8 cellular contexts compared by ENCODE assay signal in genomic region chr9:83596899-83597504, GRCh38. TPM values are rescaled to one million over a fixed set of nuclear protein-coding genes. Genes with fewer than 3 reads are reported as not detected.
DNase-seq lines count a peak whose midpoint lies in the region; ATAC-seq and TF ChIP-seq lines count a peak whose summit lies in the region.

No MANE protein-coding gene starts in this region.

- no peaks in the 10 kb centered on the region for H3K79me2 ChIP-seq in mammary epithelial cell (ENCODE audit: insufficient read depth, low read length)

- no peak overlapping the region for H3K9ac ChIP-seq in mammary epithelial cell (ENCODE audit: insufficient read depth, low read length)

- dilution Hi-C loops in mammary epithelial cell (cut with HindIII; ENCODE audit: low sequenced_read_pairs) = no loop called here

- H2AFZ ChIP-seq in mammary epithelial cell (ENCODE audit: low read depth, low read length) = no peak overlapping the region

- in situ Hi-C loops in SK-MEL-5 (cut with HindIII; ENCODE audit: low pct_unique_long_range_greater_than_20kb, low sequenced_read_pairs) = no loop called here
- in situ Hi-C loops in mammary epithelial cell (cut with MboI; ENCODE audit: low sequenced_read_pairs in 2 of 2) = no loop called here

- no peak for TF ChIP-seq POLR2A in suprapubic skin (IDR thresholded peaks at IDR 0.05)

- peak; percentile 52 for DNase-seq in NCI-H2227 (lab: John Stamatoyannopoulos, UW; ENCODE audit: unreplicated experiment)
- no peak for DNase-seq in NCI-H2227 treated with DMSO at 0.1 percent for 48 hours (lab: John Stamatoyannopoulos, UW)
- peak; percentile 66 for DNase-seq in SK-MEL-5 (ENCODE audit: low read depth, low spot score)
- DNase-seq in mammary epithelial cell = peak; percentile 15
- DNase-seq in lung (ENCODE audit: low spot score) = no peak
- no peak for DNase-seq in tibial artery
- DNase-seq in suprapubic skin (ENCODE audit: low spot score in 2 of 2) = no peak

- H3K27me3 ChIP-seq in mammary epithelial cell (ENCODE audit: insufficient read depth, low read length) (no peaks in the 10 kb centered on the region), lung (ENCODE audit: control insufficient read depth, insufficient read depth) (no peaks in the 10 kb centered on the region), tibial artery (no peaks in the 10 kb centered on the region), suprapubic skin (no peaks in the 10 kb centered on the region)

- H3K4me3 ChIP-seq in mammary epithelial cell (replicated peaks in 1 of 3; ENCODE audit: insufficient read depth in 1 of 3, low read depth in 2 of 3, low read length in 3 of 3) = no peak overlapping the region
- H3K4me3 ChIP-seq in lung = no peak overlapping the region
- no peak overlapping the region for H3K4me3 ChIP-seq in tibial artery
- no peak overlapping the region for H3K4me3 ChIP-seq in suprapubic skin

- peak; percentile 56 for ATAC-seq in HG03439 (IDR thresholded peaks at IDR 0.05; ENCODE audit: unreplicated experiment)
- no peak for ATAC-seq in lung (ENCODE audit: insufficient read depth, low FRiP score)

- no peak overlapping the region for H3K4me2 ChIP-seq in mammary epithelial cell (ENCODE audit: insufficient read depth, low read depth, low read length)

- H3K9me3 ChIP-seq in mammary epithelial cell (replicated peaks; ENCODE audit: insufficient read depth, low read length) (no peaks in the 10 kb centered on the region), lung (ENCODE audit: control insufficient read depth in 2 of 2, insufficient read depth in 1 of 2, low read length in 1 of 2) (no peaks in the 10 kb centered on the region), tibial artery (no peaks in the 10 kb centered on the region), suprapubic skin (no peaks in the 10 kb centered on the region)

- CTCF ChIA-PET in mammary epithelial cell (lab: Charles Lee; ENCODE audit: low non-redundant PET) = no interaction called here

- TF ChIP-seq EP300 in suprapubic skin (IDR thresholded peaks at IDR 0.05) = no peak

- no TSS peak for BruUV-seq in mammary epithelial cell (replicated peaks; lab: Mats Ljungman, UMichigan)

- WGBS in mammary epithelial cell (ENCODE audit: low coverage, missing lambda C conversion rate) = 59% methylated on average over 4 of the region's 5 CpGs
- WGBS in lung, 2 donors = 58 to 61% methylated on average over 5 of the region's 5 CpGs
- 58% methylated on average over 5 of the region's 5 CpGs for WGBS in suprapubic skin

- H4K20me1 ChIP-seq in mammary epithelial cell (ENCODE audit: insufficient read depth, low read length) = no peaks in the 10 kb centered on the region

- H3K36me3 ChIP-seq in mammary epithelial cell (ENCODE audit: insufficient read depth, low read length) (no peaks in the 10 kb centered on the region), lung (ENCODE audit: control insufficient read depth in 2 of 2, insufficient read depth in 2 of 2, low read length in 2 of 2) (no peaks in the 10 kb centered on the region), tibial artery (no peaks in the 10 kb centered on the region), suprapubic skin (no peaks in the 10 kb centered on the region)

- H3K4me1 ChIP-seq in mammary epithelial cell (ENCODE audit: insufficient read depth, low read length) (no peaks in the 10 kb centered on the region), lung (ENCODE audit: control insufficient read depth in 2 of 2, insufficient read depth in 2 of 2, low read length in 2 of 2) (no peaks in the 10 kb centered on the region), tibial artery (no peaks in the 10 kb centered on the region), suprapubic skin (no peaks in the 10 kb centered on the region)

- intact Hi-C loops in mammary epithelial cell (cut with micrococcal nuclease) = loop anchor here (1.0 kb wide), 3 partner anchors 263 to 398 kb away; no protein-coding TSS in a partner anchor
- intact Hi-C loops in tibial artery (cut with DNase I; ENCODE audit: low total_unique reads) = no loop called here

- H3K27ac ChIP-seq in mammary epithelial cell (ENCODE audit: insufficient read depth, low read depth, low read length) (no peak overlapping the region), lung (ENCODE audit: low read depth in 1 of 2, low read length in 1 of 2) (no peak overlapping the region), tibial artery (no peak overlapping the region), suprapubic skin (no peak overlapping the region)

- peak; percentile 58 to 67 for TF ChIP-seq CTCF in mammary epithelial cell (conservative IDR thresholded peaks at IDR 0.05 in 1 of 2, IDR thresholded peaks at IDR 0.05 in 1 of 2; ENCODE audit: extremely low read depth in 1 of 2, insufficient read depth in 1 of 2, low read depth in 1 of 2, low read length in 2 of 2)
- TF ChIP-seq CTCF in lung (IDR thresholded peaks at IDR 0.05; ENCODE audit: control extremely low read depth, extremely low read depth) = peak; percentile 12
- peak; percentile 38 to 46 for TF ChIP-seq CTCF in tibial artery (IDR thresholded peaks at IDR 0.05)
- peak in 1 of 2 donors; percentile 38 for TF ChIP-seq CTCF in suprapubic skin (IDR thresholded peaks at IDR 0.05)

RNA-seq across cellular contexts. Expression of gene IDNK, which starts 25.9 kb away (rescaled TPM):
- 3.7 and 5.4 TPM in 2 replicates for total RNA-seq in SK-MEL-5 (2014; rRNA removed; shearing (Covaris generic))
- 2.7 and 7.8 TPM in 2 replicates for polyA plus RNA-seq in SK-MEL-5 (2015; cell fraction: cytosol; rRNA removed)
- polyA plus RNA-seq in SK-MEL-5 (2015; cell fraction: nucleus; rRNA removed) = 5.8 and 12.7 TPM in 2 replicates
- 1 to 10 TPM in 1 of 2 donors, under 1 TPM in 1; 0.67 to 1.6 TPM for total RNA-seq in mammary epithelial cell
- 1.3 TPM for polyA plus RNA-seq in mammary epithelial cell
- not detected for polyA minus RNA-seq in mammary epithelial cell
- 1 to 10 TPM; 5.7 to 5.9 TPM for total RNA-seq in lung
- polyA plus RNA-seq in lung = 1 to 10 TPM; 5.7 to 9.3 TPM
- total RNA-seq in suprapubic skin = 10 to 100 TPM in 1 of 4 donors, 1 to 10 TPM in 3; 3.1 to 10.2 (median 5.8) TPM

RNA-seq across cellular contexts. Expression of gene FRMD3, which starts 58.8 kb away (rescaled TPM):
- 21.5 and 22.1 TPM in 2 replicates for total RNA-seq in SK-MEL-5 (2014; rRNA removed; shearing (Covaris generic))
- 6.7 and 7.0 TPM in 2 replicates for polyA plus RNA-seq in SK-MEL-5 (2015; cell fraction: cytosol; rRNA removed)
- 10.3 and 18.8 TPM in 2 replicates for polyA plus RNA-seq in SK-MEL-5 (2015; cell fraction: nucleus; rRNA removed)
- total RNA-seq in mammary epithelial cell = 1 to 10 TPM in 1 of 2 donors, under 1 TPM in 1; 0.19 to 3.7 TPM
- polyA plus RNA-seq in mammary epithelial cell = 0.03 TPM
- 1.1 TPM for polyA minus RNA-seq in mammary epithelial cell
- total RNA-seq in lung = 1 to 10 TPM; 1.5 to 3.2 TPM
- 1 to 10 TPM in 1 of 2 donors, under 1 TPM in 1; 0.75 to 1.6 TPM for polyA plus RNA-seq in lung
- 1 to 10 TPM; 2.8 to 7.0 (median 5.2) TPM for total RNA-seq in suprapubic skin

Comparison
In these comparisons a context has a peak if more than half of its experiments do, and no peak if none do; other contexts are left out.
1. DNase-seq: peak in NCI-H2227 (single experiment), SK-MEL-5 (single experiment) and mammary epithelial cell (single experiment); none in NCI-H2227 treated with DMSO at 0.1 percent for 48 hours (single experiment), lung (single experiment), tibial artery (0 of 2) and suprapubic skin (0 of 2).